ENCODE assay signal across 31 cellular contexts in the genomic region with DNA sequence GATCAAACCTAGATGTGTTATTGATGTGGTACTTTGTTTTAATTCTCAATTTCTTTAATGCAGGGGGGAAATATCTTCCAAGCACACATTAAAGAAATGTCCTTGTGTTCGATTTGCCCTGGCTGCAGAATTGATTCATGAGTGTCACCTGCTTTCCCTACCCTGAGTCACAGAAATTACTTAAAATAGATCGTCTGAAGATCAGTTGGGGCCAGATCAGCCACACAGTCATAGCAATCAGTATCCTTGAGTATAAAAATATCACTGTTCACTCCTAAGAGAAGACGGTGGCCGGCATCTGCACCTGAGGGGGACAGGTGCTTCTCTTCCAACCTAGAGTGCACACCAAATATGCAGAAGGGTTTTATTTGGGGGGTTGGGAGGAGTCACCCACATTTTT.
"Had no signal": no experiment of that assay in that cellular context is flagged by ENCODE, and none has a peak within 500 bp of the region (broad histone marks: within the 10 kb centered on the region; RNA-seq: fewer than 3 reads in every experiment).

No MANE protein-coding gene starts in this region.

- H3K4me1 ChIP-seq: ascending aorta had no signal

- H3K36me3 ChIP-seq: ascending aorta, cardiac muscle cell had no signal

- H3K27me3 ChIP-seq: ascending aorta, cardiac muscle cell had no signal

- H3K9me3 ChIP-seq: ascending aorta had no signal

- ATAC-seq: activated CD8-positive, alpha-beta T cell treated with anti-CD3 and anti-CD28 coated beads, Interleukin-2, amount 10 ng/mL, durations not matched to agents 7 days and 5 days; activated naive CD4-positive, alpha-beta T cell treated with anti-CD3 and anti-CD28 coated beads, Interleukin-2, amount 50 U/mL, for 72 hours; activated T-cell treated with anti-CD3 and anti-CD28 coated beads, Interleukin-2, amount 50 U/mL, for 4 hours; activated T-cell treated with anti-CD3 and anti-CD28 coated beads, Interleukin-2, amount 50 U/mL, for 72 hours; activated T-helper 17 cell treated with anti-CD3 and anti-CD28 coated beads, Interleukin-2, amount 50 U/mL, for 72 hours had no signal

- DNase-seq: activated B cell treated with CpG ODN at 0.5 μM for 24 hours; activated CD4-positive, alpha-beta memory T cell treated with anti-CD3 and anti-CD28 coated beads, Interleukin-2, amount 10 ng/mL, durations not matched to agents 7 days and 5 days; activated CD4-positive, alpha-beta T cell treated with anti-CD3 and anti-CD28 coated beads for 4 hours; activated CD4-positive, alpha-beta T cell treated with anti-CD3 and anti-CD28 coated beads, Interleukin-2, amount 10 ng/mL, durations not matched to agents 7 days and 5 days; activated CD4-positive, alpha-beta T cell treated with anti-CD3 and anti-CD28 coated beads, Interleukin-2, amount 50 U/mL, for 48 hours; activated CD4-positive, CD25-positive, alpha-beta regulatory T cell treated with anti-CD3 and anti-CD28 coated beads, Interleukin-2, amount 50 U/mL, for 72 hours; activated CD8-positive, alpha-beta memory T cell treated with anti-CD3 and anti-CD28 coated beads for 24 hours; activated CD8-positive, alpha-beta memory T cell treated with anti-CD3 and anti-CD28 coated beads, Interleukin-2, amount 50 U/mL, for 4 hours; activated CD8-positive, alpha-beta T cell treated with anti-CD3 and anti-CD28 coated beads, Interleukin-2, amount 10 ng/mL, durations not matched to agents 7 days and 5 days; activated effector memory CD4-positive, alpha-beta T cell treated with anti-CD3 and anti-CD28 coated beads, Interleukin-2, amount 50 U/mL, for 16 hours; activated gamma-delta T cell treated with Interleukin-2 at 50 U/mL for 16 hours; activated naive CD4-positive, alpha-beta T cell; activated naive CD4-positive, alpha-beta T cell treated with anti-CD3 and anti-CD28 coated beads for 36 hours; activated naive CD4-positive, alpha-beta T cell treated with anti-CD3 and anti-CD28 coated beads, Interleukin-2, amount 50 U/mL, for 16 hours; activated naive CD8-positive, alpha-beta T cell treated with anti-CD3 and anti-CD28 coated beads for 36 hours; activated T-cell treated with anti-CD3 and anti-CD28 coated beads for 4 hours; activated T-cell treated with anti-CD3 and anti-CD28 coated beads, Interleukin-2, amount 50 U/mL, for 1 hour; activated T-cell treated with anti-CD3 and anti-CD28 coated beads, Interleukin-2, amount 50 U/mL, for 4 hours; activated T-cell treated with anti-CD3 and anti-CD28 coated beads, Interleukin-2, amount 50 U/mL, for 72 hours; amygdala; anterior cingulate cortex; caudate nucleus; SW 1271; T-helper 1 cell; T-helper 2 cell; T-helper 9 cell had no signal

- H3K4me3 ChIP-seq: ascending aorta, cardiac muscle cell had no signal

- H3K27ac ChIP-seq: ascending aorta, cardiac muscle cell, VCaP had no signal
